1 cellular context compared by ENCODE assay signal in genomic region chr10:16314259-16314658, GRCh38.
TF ChIP-seq lines count a peak whose summit lies in the region.

No MANE protein-coding gene starts in this region.

TF ChIP-seq in HepG2, 621 proteins besides CTCF, POLR2A, EP300 and RAD21:
- TF ChIP-seq ZMAT5 (CRISPR knock-in tag; IDR thresholded peaks at IDR 0.05; ENCODE audit: borderline replicate concordance, low read depth) (no peak), ZNF264 (CRISPR knock-in tag; IDR thresholded peaks at IDR 0.05) (no peak), HMG20A (CRISPR knock-in tag; IDR thresholded peaks at IDR 0.05; ENCODE audit: borderline replicate concordance) (no peak), NR2F1 (CRISPR knock-in tag; IDR thresholded peaks at IDR 0.05) (peak; percentile 82 to 83), HDAC6 (IDR thresholded peaks at IDR 0.05; ENCODE audit: low read depth, low read length) (no peak), ZNF800 (CRISPR knock-in tag; IDR thresholded peaks at IDR 0.05) (no peak), STAG1 (CRISPR knock-in tag; IDR thresholded peaks at IDR 0.05) (peak; percentile 79), SMC3 (IDR thresholded peaks at IDR 0.05; ENCODE audit: low read length) (peak; percentile 45; the same call in 1 of the 2 replicates), PBX2 (CRISPR knock-in tag; IDR thresholded peaks at IDR 0.05) (peak; percentile 55; the same call in 1 of the 2 replicates), GTF3A (CRISPR knock-in tag; conservative IDR thresholded peaks at IDR 0.05) (no peak), NR1H2 (CRISPR knock-in tag; IDR thresholded peaks at IDR 0.05; ENCODE audit: borderline replicate concordance, low read depth) (no peak), ZNF510 (CRISPR knock-in tag; IDR thresholded peaks at IDR 0.05; ENCODE audit: low read depth) (no peak), NR2F6 (IDR thresholded peaks at IDR 0.05) (peak; percentile 92), NR2F6 (CRISPR knock-in tag; IDR thresholded peaks at IDR 0.05) (peak; percentile 96), NR2F2 (IDR thresholded peaks at IDR 0.05; ENCODE audit: borderline replicate concordance, low read depth) (0 out of 2 replicates have a peak, but pooled peaks have one; percentile 36)
